ENCODE assay signal across 16 cellular contexts in the genomic region with DNA sequence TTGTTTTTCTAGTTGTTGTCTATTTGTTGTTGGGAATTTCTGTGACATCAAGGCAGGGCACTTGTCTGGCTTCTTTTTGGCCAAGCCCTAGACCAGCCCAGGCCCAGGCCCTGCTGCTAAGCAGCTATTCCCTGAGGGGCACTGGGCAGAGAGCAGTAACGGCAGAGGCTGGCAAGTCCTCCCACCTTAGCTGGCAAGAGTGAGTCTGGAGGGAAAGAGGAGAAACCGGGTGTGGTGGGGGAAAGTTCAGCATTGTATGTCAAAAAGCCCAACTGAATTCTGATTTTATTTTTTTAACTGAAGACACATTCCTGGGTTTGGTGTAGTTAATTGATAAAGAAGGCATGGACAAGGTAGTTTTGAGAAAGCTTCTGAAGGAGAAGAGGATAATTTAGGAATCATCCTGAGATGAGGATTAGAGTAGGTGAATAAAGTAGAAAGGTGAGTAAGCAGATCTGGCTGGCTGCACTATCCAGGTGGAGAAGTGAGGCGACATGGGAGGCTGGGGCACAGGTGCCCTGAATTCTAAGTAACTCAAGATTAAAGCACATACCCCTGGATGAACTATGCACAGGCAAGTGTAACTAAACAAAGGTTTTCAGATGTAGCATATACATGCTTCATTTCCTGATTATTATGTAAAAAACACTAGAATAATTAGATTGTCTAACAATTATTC. TPM values are rescaled to one million over a fixed set of nuclear protein-coding genes. Genes with fewer than 3 reads are reported as not detected.
DNase-seq lines count a peak whose midpoint lies in the region; ATAC-seq and TF ChIP-seq lines count a peak whose summit lies in the region.
"Had no signal": no experiment of that assay in that cellular context is flagged by ENCODE, and none has a peak within 500 bp of the region (broad histone marks: within the 10 kb centered on the region; RNA-seq: fewer than 3 reads in every experiment).

No MANE protein-coding gene starts in this region.

- H3K36me3 Mint-ChIP-seq in activated naive CD4-positive, alpha-beta T cell treated with anti-CD3 and anti-CD28 coated beads, Interleukin-2, amount 50 U/mL, for 24 hours = peaks cover 30% of the 10 kb centered on the region
- H3K36me3 Mint-ChIP-seq in T-helper 17 cell (ENCODE audit: low read depth) (peaks cover 25% of the 10 kb centered on the region), endodermal cell (ENCODE audit: low read depth) (peaks cover 45% of the 10 kb centered on the region)
- peaks cover 29 to 41% of the 10 kb centered on the region in 2 donors for H3K36me3 Mint-ChIP-seq in stimulated activated naive B cell treated with anti-CD40 and anti-IgM and Interleukin-4, amounts not matched to agents 10 μg/mL and 1 μg/mL and 100 μg/mL, for 72 hours

- H3K4me3 Mint-ChIP-seq in activated naive CD4-positive, alpha-beta T cell treated with anti-CD3 and anti-CD28 coated beads, Interleukin-2, amount 50 U/mL, for 24 hours = no peak overlapping the region
- no peak overlapping the region for H3K4me3 Mint-ChIP-seq in T-helper 17 cell
- no peak overlapping the region for H3K4me3 Mint-ChIP-seq in endodermal cell
- H3K4me3 Mint-ChIP-seq in stimulated activated naive B cell treated with anti-CD40 and anti-IgM and Interleukin-4, amounts not matched to agents 10 μg/mL and 1 μg/mL and 100 μg/mL, for 72 hours = no peak overlapping the region

- peaks cover 45% of the 10 kb centered on the region for H3K36me3 ChIP-seq in endodermal cell (ENCODE audit: control insufficient read depth, insufficient read depth, low read length)
- H3K36me3 ChIP-seq in mammary epithelial cell (ENCODE audit: insufficient read depth, low read length) = no peaks in the 10 kb centered on the region
- peaks cover 6 to 97% of the 10 kb centered on the region in 2 donors for H3K36me3 ChIP-seq in psoas muscle (ENCODE audit: insufficient read depth in 1 of 2, low read depth in 1 of 2)
- H3K36me3 ChIP-seq: MG63 had no signal

- H3K4me3 ChIP-seq in endodermal cell (ENCODE audit: low read length) (no peak overlapping the region), mammary epithelial cell (replicated peaks in 1 of 3; ENCODE audit: insufficient read depth in 1 of 3, low read depth in 2 of 3, low read length in 3 of 3) (no peak overlapping the region), psoas muscle (no peak overlapping the region)
- H3K4me3 ChIP-seq: MG63, PC-9 had no signal

- H3K4me1 ChIP-seq in endodermal cell (ENCODE audit: control insufficient read depth, insufficient read depth, low read length) (no peaks in the 10 kb centered on the region), mammary epithelial cell (ENCODE audit: insufficient read depth, low read length) (no peaks in the 10 kb centered on the region), psoas muscle (no peaks in the 10 kb centered on the region)

- ATAC-seq in T-helper 17 cell = no peak
- no peak for ATAC-seq in stimulated activated naive B cell treated with anti-CD40 and anti-IgM and Interleukin-4, amounts not matched to agents 10 μg/mL and 1 μg/mL and 100 μg/mL, for 72 hours (replicated peaks)
- ATAC-seq in psoas muscle = no peak

- H3K27ac Mint-ChIP-seq in activated naive CD4-positive, alpha-beta T cell treated with anti-CD3 and anti-CD28 coated beads, Interleukin-2, amount 50 U/mL, for 24 hours = peak overlapping the region; percentile 5
- H3K27ac Mint-ChIP-seq in T-helper 17 cell = peak overlapping the region; percentile 79
- H3K27ac Mint-ChIP-seq in endodermal cell = peak overlapping the region; percentile 20
- H3K27ac Mint-ChIP-seq in stimulated activated naive B cell treated with anti-CD40 and anti-IgM and Interleukin-4, amounts not matched to agents 10 μg/mL and 1 μg/mL and 100 μg/mL, for 72 hours = peak overlapping the region; percentile 38

- BruUV-seq in mammary epithelial cell (replicated peaks; lab: Mats Ljungman, UMichigan) = no TSS peak

- H4K20me1 ChIP-seq in mammary epithelial cell (ENCODE audit: insufficient read depth, low read length) = no peaks in the 10 kb centered on the region

- no peaks in the 10 kb centered on the region for H3K27me3 ChIP-seq in endodermal cell (ENCODE audit: control insufficient read depth, insufficient read depth, low read length, poor library complexity, severe bottlenecking)
- H3K27me3 ChIP-seq in mammary epithelial cell (ENCODE audit: insufficient read depth, low read length) = no peaks in the 10 kb centered on the region
- H3K27me3 ChIP-seq in psoas muscle (ENCODE audit: insufficient read depth in 3 of 3, low read length in 2 of 3) = no peaks in the 10 kb centered on the region
- H3K27me3 ChIP-seq: MG63 had no signal

- TF ChIP-seq CTCF in endodermal cell (conservative IDR thresholded peaks at IDR 0.05) (no peak), mammary epithelial cell (conservative IDR thresholded peaks at IDR 0.05 in 1 of 2, IDR thresholded peaks at IDR 0.05 in 1 of 2; ENCODE audit: extremely low read depth in 1 of 2, insufficient read depth in 1 of 2, low read depth in 1 of 2, low read length in 2 of 2) (no peak), psoas muscle (IDR thresholded peaks at IDR 0.05) (no peak)

- H3K27ac ChIP-seq in endodermal cell (ENCODE audit: low read depth, low read length) = no peak overlapping the region
- H3K27ac ChIP-seq in mammary epithelial cell (ENCODE audit: insufficient read depth, low read depth, low read length) = no peak overlapping the region
- H3K27ac ChIP-seq in psoas muscle = no peak overlapping the region
- H3K27ac ChIP-seq: C4-2B, PC-9 had no signal

- H2AFZ ChIP-seq in mammary epithelial cell (ENCODE audit: low read depth, low read length) = no peak overlapping the region
- H2AFZ ChIP-seq: PC-9 had no signal

- H3K9ac ChIP-seq in endodermal cell (ENCODE audit: extremely low read depth, low read length, poor library complexity, severe bottlenecking) = no peak overlapping the region
- H3K9ac ChIP-seq in mammary epithelial cell (ENCODE audit: insufficient read depth, low read length) = no peak overlapping the region

- dilution Hi-C loops in mammary epithelial cell (cut with HindIII; ENCODE audit: low sequenced_read_pairs) = no loop called here

- H3K27me3 Mint-ChIP-seq in activated naive CD4-positive, alpha-beta T cell treated with anti-CD3 and anti-CD28 coated beads, Interleukin-2, amount 50 U/mL, for 24 hours = no peaks in the 10 kb centered on the region
- H3K27me3 Mint-ChIP-seq in T-helper 17 cell (no peaks in the 10 kb centered on the region), endodermal cell (ENCODE audit: insufficient read depth) (no peaks in the 10 kb centered on the region)
- H3K27me3 Mint-ChIP-seq in stimulated activated naive B cell treated with anti-CD40 and anti-IgM and Interleukin-4, amounts not matched to agents 10 μg/mL and 1 μg/mL and 100 μg/mL, for 72 hours = no peaks in the 10 kb centered on the region

- intact Hi-C loops in mammary epithelial cell (cut with micrococcal nuclease) (no loop called here), psoas muscle (cut with DNase I) (no loop called here)

- H3K4me1 Mint-ChIP-seq in activated naive CD4-positive, alpha-beta T cell treated with anti-CD3 and anti-CD28 coated beads, Interleukin-2, amount 50 U/mL, for 24 hours = no peaks in the 10 kb centered on the region
- H3K4me1 Mint-ChIP-seq in T-helper 17 cell (peaks cover 6% of the 10 kb centered on the region), endodermal cell (no peaks in the 10 kb centered on the region)
- H3K4me1 Mint-ChIP-seq in stimulated activated naive B cell treated with anti-CD40 and anti-IgM and Interleukin-4, amounts not matched to agents 10 μg/mL and 1 μg/mL and 100 μg/mL, for 72 hours = peaks cover 2 to 16% of the 10 kb centered on the region in 2 donors

- H3K4me2 ChIP-seq in mammary epithelial cell (ENCODE audit: insufficient read depth, low read depth, low read length) = no peak overlapping the region
- H3K4me2 ChIP-seq: PC-9 had no signal

- no peaks in the 10 kb centered on the region for H3K9me3 Mint-ChIP-seq in activated naive CD4-positive, alpha-beta T cell treated with anti-CD3 and anti-CD28 coated beads, Interleukin-2, amount 50 U/mL, for 24 hours
- no peaks in the 10 kb centered on the region for H3K9me3 Mint-ChIP-seq in endodermal cell
- no peaks in the 10 kb centered on the region for H3K9me3 Mint-ChIP-seq in stimulated activated naive B cell treated with anti-CD40 and anti-IgM and Interleukin-4, amounts not matched to agents 10 μg/mL and 1 μg/mL and 100 μg/mL, for 72 hours

- no peaks in the 10 kb centered on the region for H3K9me3 ChIP-seq in T-helper 17 cell (ENCODE audit: control insufficient read depth, low read length, poor library complexity, severe bottlenecking)
- H3K9me3 ChIP-seq in endodermal cell (ENCODE audit: control insufficient read depth, low read length) = no peaks in the 10 kb centered on the region
- H3K9me3 ChIP-seq in mammary epithelial cell (replicated peaks; ENCODE audit: insufficient read depth, low read length) = no peaks in the 10 kb centered on the region
- H3K9me3 ChIP-seq in psoas muscle = no peaks in the 10 kb centered on the region
- H3K9me3 ChIP-seq: MG63 had no signal

- WGBS in endodermal cell (ENCODE audit: insufficient coverage in 1 of 2, insufficient read length in 1 of 2), 2 experiments = 62% methylated on average over 2 to 3 of the region's 3 CpGs
- 42% methylated on average over 3 of the region's 3 CpGs for WGBS in mammary epithelial cell (ENCODE audit: low coverage, missing lambda C conversion rate)
- 55 to 77% (median 61%) methylated on average over 3 of the region's 3 CpGs for WGBS in psoas muscle, 3 donors

- CTCF ChIA-PET in mammary epithelial cell (lab: Charles Lee; ENCODE audit: low non-redundant PET) = no interaction called here

- H3K79me2 ChIP-seq in mammary epithelial cell (ENCODE audit: insufficient read depth, low read length) = no peaks in the 10 kb centered on the region

- no peak for DNase-seq in activated naive CD4-positive, alpha-beta T cell (lab: John Stamatoyannopoulos, UW)
- no peak for DNase-seq in T-helper 17 cell
- no peak for DNase-seq in endodermal cell
- DNase-seq in stimulated activated naive B cell treated with anti-CD40 and anti-IgM and Interleukin-4, amounts not matched to agents 10 μg/mL and 1 μg/mL and 100 μg/mL, for 72 hours = no peak
- DNase-seq in mammary epithelial cell = no peak
- no peak for DNase-seq in psoas muscle
- DNase-seq: COR-L47, EL, MG63, NCI-H1092, NCI-H146, NCI-H2081, NCI-H748 treated with DMSO at 0.1 percent for 48 hours, PC-9 had no signal

- in situ Hi-C loops in mammary epithelial cell (cut with MboI; ENCODE audit: low sequenced_read_pairs in 2 of 2) = no loop called here

RNA-seq across cellular contexts. Expression of a gene that starts 57.4 kb away (rescaled TPM):
- total RNA-seq in T-helper 17 cell = 10 to 100 TPM; 71.3 to 83.6 TPM
- 10 to 100 TPM; 19.8 to 22.6 TPM for total RNA-seq in endodermal cell
- polyA plus RNA-seq in endodermal cell (2013, experiment 1 of 2) = 19.8 TPM
- polyA plus RNA-seq in endodermal cell (2013, experiment 2 of 2) = 21.2 TPM
- total RNA-seq in mammary epithelial cell = 10 to 100 TPM; 16.2 to 21.1 TPM
- 7.8 TPM for polyA plus RNA-seq in mammary epithelial cell
- 7.9 TPM for polyA minus RNA-seq in mammary epithelial cell
- total RNA-seq in psoas muscle = 10 to 100 TPM; 43.6 to 70.5 (median 53.2) TPM
- 100 to 1,000 TPM in 1 of 3 donors, 10 to 100 TPM in 2; 14.2 to 101 (median 27.4) TPM for polyA plus RNA-seq in psoas muscle

Comparison
In these comparisons a context has a peak if more than half of its experiments do, and no peak if none do; other contexts are left out.
1. H3K27ac Mint-ChIP-seq: peak in every context shown above with its lines; median percentile 79 in T-helper 17 cell; 38 in stimulated activated naive B cell treated with anti-CD40 and anti-IgM and Interleukin-4, amounts not matched to agents 10 μg/mL and 1 μg/mL and 100 μg/mL, for 72 hours; 20 in endodermal cell; 5 in activated naive CD4-positive, alpha-beta T cell treated with anti-CD3 and anti-CD28 coated beads, Interleukin-2, amount 50 U/mL, for 24 hours.